ENCODE assay signal across 18 cellular contexts in the genomic region with DNA sequence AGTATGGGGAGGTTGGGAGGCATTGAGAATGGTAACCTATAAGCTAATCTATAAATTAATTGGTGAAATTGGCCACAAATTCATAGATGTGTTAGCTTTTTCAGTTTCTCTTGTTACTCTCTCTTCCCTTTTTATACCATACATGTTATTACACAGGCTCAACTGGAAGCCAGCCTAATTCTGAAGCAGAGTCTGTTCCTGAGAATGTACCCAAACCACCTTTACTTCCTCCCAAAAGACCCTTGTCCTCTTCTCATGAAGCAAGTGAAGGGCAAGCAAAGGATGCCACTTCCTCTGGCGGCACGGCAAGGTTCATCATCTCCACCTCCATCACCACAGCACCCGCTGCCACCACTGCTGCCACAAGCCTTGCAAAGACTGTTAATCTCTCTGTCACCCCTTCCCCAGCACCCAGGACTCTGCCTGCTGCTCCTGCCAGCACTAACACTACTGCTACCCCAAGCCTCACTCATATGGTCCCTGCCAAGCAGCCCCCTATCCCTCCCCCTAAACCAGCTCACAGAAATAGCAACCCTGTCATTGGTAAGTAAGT.
"Had no signal": no experiment of that assay in that cellular context is flagged by ENCODE, and none has a peak within 500 bp of the region (broad histone marks: within the 10 kb centered on the region; RNA-seq: fewer than 3 reads in every experiment).

No MANE protein-coding gene starts in this region.

- H3K27me3 ChIP-seq: transverse colon had no signal

- DNase-seq: activated CD4-positive, CD25-positive, alpha-beta regulatory T cell; activated naive CD4-positive, alpha-beta T cell; activated T-cell treated with anti-CD3 and anti-CD28 coated beads, Interleukin-2, amount 50 U/mL, for 4 hours; amniotic stem cell; erythroblast; hippocampal formation; left ventricle myocardium superior; retina; SHP77 treated with DMSO at 0.1 percent for 48 hours; stimulated activated CD4-positive, alpha-beta T cell treated with anti-CD3 and anti-CD28 coated beads, Interleukin-15, amount 100 ng/mL, for 24 hours; stimulated activated CD4-positive, alpha-beta T cell treated with anti-CD3 and anti-CD28 coated beads, Interleukin-4, amount 100 ng/mL, for 4 hours; T-helper 17 cell; transverse colon had no signal

- H3K4me3 Mint-ChIP-seq: activated T-cell treated with anti-CD3 and anti-CD28 coated beads, Interleukin-2, amount 50 U/mL, for 4 hours; brain; dendritic cell treated with granulocyte-macrophage colony-stimulating factor and Interleukin-4, amounts not matched to agents 40 ng/mL and 50 ng/mL, for 4 days; neural crest cell; T-helper 17 cell had no signal

- ATAC-seq: activated T-cell treated with anti-CD3 and anti-CD28 coated beads, Interleukin-2, amount 50 U/mL, for 4 hours; left ventricle myocardium superior; T-helper 17 cell had no signal

- H3K79me2 ChIP-seq: parathyroid adenoma had no signal

- H3K9ac ChIP-seq: parathyroid adenoma had no signal

- H3K4me1 ChIP-seq: parathyroid adenoma, transverse colon had no signal

- H3K27ac ChIP-seq: parathyroid adenoma, transverse colon had no signal

- H3K9me3 ChIP-seq: transverse colon had no signal

- H2AFZ ChIP-seq: parathyroid adenoma had no signal

- H3K27ac Mint-ChIP-seq: dendritic cell treated with granulocyte-macrophage colony-stimulating factor and Interleukin-4, amounts not matched to agents 40 ng/mL and 50 ng/mL, for 4 days; T-helper 17 cell had no signal

- H3K9me3 Mint-ChIP-seq: activated T-cell treated with anti-CD3 and anti-CD28 coated beads, Interleukin-2, amount 50 U/mL, for 4 hours; brain; dendritic cell treated with granulocyte-macrophage colony-stimulating factor and Interleukin-4, amounts not matched to agents 40 ng/mL and 50 ng/mL, for 4 days; neural crest cell had no signal

- H3K4me3 ChIP-seq: transverse colon had no signal

- H3K27me3 Mint-ChIP-seq: dendritic cell treated with granulocyte-macrophage colony-stimulating factor and Interleukin-4, amounts not matched to agents 40 ng/mL and 50 ng/mL, for 4 days; T-helper 17 cell had no signal

- FAIRE-seq: TTC549 had no signal

- H3K4me1 Mint-ChIP-seq: brain, neural crest cell, T-helper 17 cell had no signal
